1 cellular context compared by ENCODE assay signal in genomic region chr5:112555197-112555596, GRCh38.
TF ChIP-seq lines count a peak whose summit lies in the region.

No MANE protein-coding gene starts in this region.

TF ChIP-seq in GM23338, 12 proteins besides CTCF, POLR2A, EP300 and RAD21 (continued from another document):
- TF ChIP-seq, protein P1, sequence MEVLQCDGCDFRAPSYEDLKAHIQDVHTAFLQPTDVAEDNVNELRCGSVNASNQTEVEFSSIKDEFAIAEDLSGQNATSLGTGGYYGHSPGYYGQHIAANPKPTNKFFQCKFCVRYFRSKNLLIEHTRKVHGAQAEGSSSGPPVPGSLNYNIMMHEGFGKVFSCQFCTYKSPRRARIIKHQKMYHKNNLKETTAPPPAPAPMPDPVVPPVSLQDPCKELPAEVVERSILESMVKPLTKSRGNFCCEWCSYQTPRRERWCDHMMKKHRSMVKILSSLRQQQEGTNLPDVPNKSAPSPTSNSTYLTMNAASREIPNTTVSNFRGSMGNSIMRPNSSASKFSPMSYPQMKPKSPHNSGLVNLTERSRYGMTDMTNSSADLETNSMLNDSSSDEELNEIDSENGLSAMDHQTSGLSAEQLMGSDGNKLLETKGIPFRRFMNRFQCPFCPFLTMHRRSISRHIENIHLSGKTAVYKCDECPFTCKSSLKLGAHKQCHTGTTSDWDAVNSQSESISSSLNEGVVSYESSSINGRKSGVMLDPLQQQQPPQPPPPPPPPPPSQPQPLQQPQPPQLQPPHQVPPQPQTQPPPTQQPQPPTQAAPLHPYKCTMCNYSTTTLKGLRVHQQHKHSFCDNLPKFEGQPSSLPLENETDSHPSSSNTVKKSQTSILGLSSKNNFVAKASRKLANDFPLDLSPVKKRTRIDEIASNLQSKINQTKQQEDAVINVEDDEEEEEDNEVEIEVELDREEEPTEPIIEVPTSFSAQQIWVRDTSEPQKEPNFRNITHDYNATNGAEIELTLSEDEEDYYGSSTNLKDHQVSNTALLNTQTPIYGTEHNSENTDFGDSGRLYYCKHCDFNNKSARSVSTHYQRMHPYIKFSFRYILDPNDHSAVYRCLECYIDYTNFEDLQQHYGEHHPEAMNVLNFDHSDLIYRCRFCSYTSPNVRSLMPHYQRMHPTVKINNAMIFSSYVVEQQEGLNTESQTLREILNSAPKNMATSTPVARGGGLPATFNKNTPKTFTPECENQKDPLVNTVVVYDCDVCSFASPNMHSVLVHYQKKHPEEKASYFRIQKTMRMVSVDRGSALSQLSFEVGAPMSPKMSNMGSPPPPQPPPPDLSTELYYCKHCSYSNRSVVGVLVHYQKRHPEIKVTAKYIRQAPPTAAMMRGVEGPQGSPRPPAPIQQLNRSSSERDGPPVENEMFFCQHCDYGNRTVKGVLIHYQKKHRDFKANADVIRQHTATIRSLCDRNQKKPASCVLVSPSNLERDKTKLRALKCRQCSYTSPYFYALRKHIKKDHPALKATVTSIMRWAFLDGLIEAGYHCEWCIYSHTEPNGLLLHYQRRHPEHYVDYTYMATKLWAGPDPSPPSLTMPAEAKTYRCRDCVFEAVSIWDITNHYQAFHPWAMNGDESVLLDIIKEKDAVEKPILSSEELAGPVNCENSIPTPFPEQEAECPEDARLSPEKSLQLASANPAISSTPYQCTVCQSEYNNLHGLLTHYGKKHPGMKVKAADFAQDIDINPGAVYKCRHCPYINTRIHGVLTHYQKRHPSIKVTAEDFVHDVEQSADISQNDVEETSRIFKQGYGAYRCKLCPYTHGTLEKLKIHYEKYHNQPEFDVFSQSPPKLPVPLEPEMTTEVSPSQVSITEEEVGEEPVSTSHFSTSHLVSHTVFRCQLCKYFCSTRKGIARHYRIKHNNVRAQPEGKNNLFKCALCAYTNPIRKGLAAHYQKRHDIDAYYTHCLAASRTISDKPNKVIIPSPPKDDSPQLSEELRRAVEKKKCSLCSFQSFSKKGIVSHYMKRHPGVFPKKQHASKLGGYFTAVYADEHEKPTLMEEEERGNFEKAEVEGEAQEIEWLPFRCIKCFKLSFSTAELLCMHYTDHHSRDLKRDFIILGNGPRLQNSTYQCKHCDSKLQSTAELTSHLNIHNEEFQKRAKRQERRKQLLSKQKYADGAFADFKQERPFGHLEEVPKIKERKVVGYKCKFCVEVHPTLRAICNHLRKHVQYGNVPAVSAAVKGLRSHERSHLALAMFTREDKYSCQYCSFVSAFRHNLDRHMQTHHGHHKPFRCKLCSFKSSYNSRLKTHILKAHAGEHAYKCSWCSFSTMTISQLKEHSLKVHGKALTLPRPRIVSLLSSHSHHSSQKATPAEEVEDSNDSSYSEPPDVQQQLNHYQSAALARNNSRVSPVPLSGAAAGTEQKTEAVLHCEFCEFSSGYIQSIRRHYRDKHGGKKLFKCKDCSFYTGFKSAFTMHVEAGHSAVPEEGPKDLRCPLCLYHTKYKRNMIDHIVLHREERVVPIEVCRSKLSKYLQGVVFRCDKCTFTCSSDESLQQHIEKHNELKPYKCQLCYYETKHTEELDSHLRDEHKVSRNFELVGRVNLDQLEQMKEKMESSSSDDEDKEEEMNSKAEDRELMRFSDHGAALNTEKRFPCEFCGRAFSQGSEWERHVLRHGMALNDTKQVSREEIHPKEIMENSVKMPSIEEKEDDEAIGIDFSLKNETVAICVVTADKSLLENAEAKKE (CRISPR knock-in tag; IDR thresholded peaks at IDR 0.05): no peak
- no peak for TF ChIP-seq EZH2phosphoT487 (IDR thresholded peaks at IDR 0.05; ENCODE audit: unreplicated experiment)
- TF ChIP-seq, protein P2, sequence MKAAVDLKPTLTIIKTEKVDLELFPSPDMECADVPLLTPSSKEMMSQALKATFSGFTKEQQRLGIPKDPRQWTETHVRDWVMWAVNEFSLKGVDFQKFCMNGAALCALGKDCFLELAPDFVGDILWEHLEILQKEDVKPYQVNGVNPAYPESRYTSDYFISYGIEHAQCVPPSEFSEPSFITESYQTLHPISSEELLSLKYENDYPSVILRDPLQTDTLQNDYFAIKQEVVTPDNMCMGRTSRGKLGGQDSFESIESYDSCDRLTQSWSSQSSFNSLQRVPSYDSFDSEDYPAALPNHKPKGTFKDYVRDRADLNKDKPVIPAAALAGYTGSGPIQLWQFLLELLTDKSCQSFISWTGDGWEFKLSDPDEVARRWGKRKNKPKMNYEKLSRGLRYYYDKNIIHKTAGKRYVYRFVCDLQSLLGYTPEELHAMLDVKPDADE (IDR thresholded peaks at IDR 0.05): no peak
